Comparison of ENCODE assay signal across 18 cellular contexts in the genomic region with DNA sequence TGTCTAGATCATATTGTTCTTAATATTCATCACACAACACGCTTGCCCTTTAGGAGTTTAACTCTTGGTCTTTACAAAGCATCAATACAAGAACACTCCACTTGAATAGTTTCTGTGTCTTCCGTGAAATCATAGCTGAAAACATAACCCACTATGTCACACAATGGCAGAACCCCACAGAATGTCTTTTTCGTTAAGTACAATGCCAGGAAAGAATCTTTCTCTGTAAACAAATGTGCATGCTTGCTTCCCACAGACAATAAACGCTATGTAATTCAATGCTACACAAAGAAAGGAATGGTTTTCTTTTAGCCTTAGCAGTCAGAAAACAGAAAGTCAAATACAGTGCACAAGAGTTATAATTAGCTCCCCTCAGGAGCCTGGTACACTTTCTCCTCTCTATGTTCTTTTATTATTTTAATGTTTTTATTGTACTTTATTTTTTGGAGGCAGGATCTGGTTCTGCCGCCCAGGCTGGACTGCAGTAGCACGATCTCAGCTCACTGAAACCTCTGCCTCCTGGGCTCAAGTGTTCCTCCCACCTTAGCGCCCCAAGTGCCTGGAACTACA.
DNase-seq lines count a peak whose midpoint lies in the region; ATAC-seq lines count a peak whose summit lies in the region.
"Had no signal": no experiment of that assay in that cellular context is flagged by ENCODE, and none has a peak within 500 bp of the region (broad histone marks: within the 10 kb centered on the region; RNA-seq: fewer than 3 reads in every experiment).

No MANE protein-coding gene starts in this region.

- DNase-seq in Ammon's horn (ENCODE audit: low spot score) = peak; percentile 77
- peak; percentile 46 for DNase-seq in NCI-H146 treated with DMSO at 0.1 percent for 48 hours (lab: John Stamatoyannopoulos, UW; ENCODE audit: unreplicated experiment)
- DNase-seq in GM03348 (ENCODE audit: low spot score) = no peak
- DNase-seq in NCI-H446 treated with DMSO at 0.1 percent for 48 hours (lab: John Stamatoyannopoulos, UW) = no peak
- DNase-seq in aorta = no peak
- no peak for DNase-seq in NCI-H1694 (lab: John Stamatoyannopoulos, UW)
- DNase-seq: activated CD4-positive, alpha-beta T cell treated with anti-CD3 and anti-CD28 coated beads for 36 hours; activated T-cell treated with anti-CD3 and anti-CD28 coated beads, Interleukin-2, amount 50 U/mL, for 4 hours; foreskin keratinocyte; naive thymus-derived CD4-positive, alpha-beta T cell; NCI-H2171; right cardiac atrium; stimulated activated CD4-positive, alpha-beta T cell treated with anti-CD3 and anti-CD28 coated beads, Interleukin-4, amount 100 ng/mL, for 1 hour; T-helper 2 cell; uterus had no signal

- no peak for ATAC-seq in aorta (ENCODE audit: low FRiP score)
- ATAC-seq: activated CD4-positive, alpha-beta T cell treated with anti-CD3 and anti-CD28 coated beads for 36 hours; activated T-cell treated with anti-CD3 and anti-CD28 coated beads, Interleukin-2, amount 50 U/mL, for 4 hours; foreskin keratinocyte; naive thymus-derived CD4-positive, alpha-beta T cell; right cardiac atrium; stimulated activated effector memory CD8-positive, alpha-beta T cell treated with anti-CD3 and anti-CD28 coated beads, Interleukin-12 subunit alpha, Interleukin-12 subunit beta, amount 100 ng/mL, for 72 hours had no signal

- peak overlapping the region; percentile 90 for H3K27ac ChIP-seq in angular gyrus (ENCODE audit: low read depth, low read length)
- H3K27ac ChIP-seq in layer of hippocampus (ENCODE audit: low read depth, low read length) = peak overlapping the region; percentile 89
- no peak overlapping the region for H3K27ac ChIP-seq in aorta (ENCODE audit: low read depth in 1 of 2, low read length in 2 of 2)
- H3K27ac ChIP-seq: foreskin keratinocyte, uterus had no signal

- intact Hi-C loops in aorta (cut with DNase I) = no loop called here

- no peaks in the 10 kb centered on the region for H3K4me1 ChIP-seq in aorta (ENCODE audit: control insufficient read depth in 1 of 2, insufficient read depth in 2 of 2, low read length in 2 of 2)
- H3K4me1 ChIP-seq: uterus had no signal

- no peaks in the 10 kb centered on the region for H3K9me3 ChIP-seq in aorta (ENCODE audit: control insufficient read depth, low read length)
- H3K9me3 ChIP-seq: uterus had no signal

- WGBS in aorta, 2 donors = 49% methylated on average over 7 of the region's 7 CpGs

- no peaks in the 10 kb centered on the region for H3K36me3 ChIP-seq in aorta (ENCODE audit: control insufficient read depth in 1 of 2, insufficient read depth in 2 of 2, low read length in 1 of 2)
- H3K36me3 ChIP-seq: uterus had no signal

- H3K4me3 ChIP-seq in aorta (ENCODE audit: low read length in 2 of 2) = no peak overlapping the region
- H3K4me3 ChIP-seq: uterus had no signal

- H3K27me3 ChIP-seq in layer of hippocampus (ENCODE audit: control insufficient read depth, insufficient read depth, low read length) (no peaks in the 10 kb centered on the region), aorta (ENCODE audit: control insufficient read depth in 1 of 2, insufficient read depth in 2 of 2, low read length in 1 of 2) (no peaks in the 10 kb centered on the region)
- H3K27me3 ChIP-seq: foreskin keratinocyte, uterus had no signal

Comparison
In these comparisons a context has a peak if more than half of its experiments do, and no peak if none do; other contexts are left out.
1. DNase-seq: peak in Ammon's horn (single experiment) and NCI-H146 treated with DMSO at 0.1 percent for 48 hours (single experiment); none in GM03348 (single experiment), NCI-H446 treated with DMSO at 0.1 percent for 48 hours (single experiment), aorta (0 of 2) and NCI-H1694 (single experiment).
2. H3K27ac ChIP-seq: peak in angular gyrus (single experiment) and layer of hippocampus (single experiment); none in aorta (0 of 2).